In genomic region chr17:33049781-33050414, GRCh38 we compare ENCODE assay signal across 8 cellular contexts. TPM values are rescaled to one million over a fixed set of nuclear protein-coding genes. Genes with fewer than 3 reads are reported as not detected.
DNase-seq lines count a peak whose midpoint lies in the region; ATAC-seq and TF ChIP-seq lines count a peak whose summit lies in the region.

No MANE protein-coding gene starts in this region.

- H3K79me2 ChIP-seq in DOHH2 (ENCODE audit: control insufficient read depth, low read length), result no peaks in the 10 kb centered on the region

- H3K9me2 ChIP-seq in DOHH2 (replicated peaks; ENCODE audit: control insufficient read depth, low read length), result no peaks in the 10 kb centered on the region

- no peak for TF ChIP-seq EP300 in Ishikawa (IDR thresholded peaks at IDR 0.05; ENCODE audit: borderline replicate concordance)
- no peak for TF ChIP-seq EP300 in tibial nerve (IDR thresholded peaks at IDR 0.05)

- no peak overlapping the region for H3K9ac ChIP-seq in colonic mucosa (ENCODE audit: low read depth in 2 of 2, low read length in 2 of 2)

- intact Hi-C loops in colonic mucosa (cut with DNase I), result loop anchor here (10.0 kb wide), 1 partner anchor 625 kb away; no protein-coding TSS in a partner anchor

- TF ChIP-seq RAD21 in Ishikawa (IDR thresholded peaks at IDR 0.05; ENCODE audit: low read depth), result peak; percentile 48

- H3K27ac ChIP-seq in DOHH2 (ENCODE audit: low read depth, low read length) (no peak overlapping the region), colonic mucosa (no peak overlapping the region), tibial nerve (no peak overlapping the region)

- 57 to 67% methylated on average over 11 of the region's 11 CpGs for WGBS in tibial nerve, 2 donors

- H3K4me2 ChIP-seq in DOHH2 (ENCODE audit: low read length), result no peak overlapping the region

- H3K9me3 ChIP-seq in DOHH2 (ENCODE audit: control insufficient read depth, insufficient read depth, low read length) (no peaks in the 10 kb centered on the region), colonic mucosa (no peaks in the 10 kb centered on the region), tibial nerve (no peaks in the 10 kb centered on the region)

- DNase-seq in SW480 (ENCODE audit: low spot score), result peak; percentile 25
- peak; percentile 68 for DNase-seq in colonic mucosa
- DNase-seq in medulla oblongata (ENCODE audit: extremely low spot score), result peak; percentile 42
- DNase-seq in tibial nerve (ENCODE audit: low spot score in 2 of 2), result peak in 1 of 2 donors; percentile 52
- DNase-seq in NCI-H774 (lab: John Stamatoyannopoulos, UW), result no peak

- H4K20me1 ChIP-seq in DOHH2 (ENCODE audit: control insufficient read depth, insufficient read depth, low read depth, low read length), result no peaks in the 10 kb centered on the region

- no peaks in the 10 kb centered on the region for H3K36me3 ChIP-seq in DOHH2 (ENCODE audit: control insufficient read depth, low read length)
- H3K36me3 ChIP-seq in colonic mucosa, result no peaks in the 10 kb centered on the region
- no peaks in the 10 kb centered on the region for H3K36me3 ChIP-seq in tibial nerve

- no peak for ATAC-seq in GM19351 (IDR thresholded peaks at IDR 0.05; ENCODE audit: unreplicated experiment)

- H3K27me3 ChIP-seq in DOHH2 (ENCODE audit: control insufficient read depth, low read length) (no peaks in the 10 kb centered on the region), colonic mucosa (no peaks in the 10 kb centered on the region), tibial nerve (no peaks in the 10 kb centered on the region)

- TF ChIP-seq POLR2A in tibial nerve (IDR thresholded peaks at IDR 0.05), result no peak

- TF ChIP-seq CTCF in DOHH2 (IDR thresholded peaks at IDR 0.05; ENCODE audit: low read depth, low read length, poor library complexity, severe bottlenecking) (peak; percentile 94), colonic mucosa (IDR thresholded peaks at IDR 0.05) (peak; percentile 75), tibial nerve (IDR thresholded peaks at IDR 0.05) (peak in 3 of 5 experiments; percentile 38 to 59 (median 52))

- H3K4me3 ChIP-seq in DOHH2 (ENCODE audit: low read length) (no peak overlapping the region), colonic mucosa (no peak overlapping the region), tibial nerve (no peak overlapping the region)

- H3F3A ChIP-seq in DOHH2 (ENCODE audit: control insufficient read depth, insufficient read depth), result no peaks in the 10 kb centered on the region

- H3K4me1 ChIP-seq in DOHH2 (ENCODE audit: control insufficient read depth, low read length), result no peaks in the 10 kb centered on the region
- H3K4me1 ChIP-seq in colonic mucosa, result no peaks in the 10 kb centered on the region
- no peaks in the 10 kb centered on the region for H3K4me1 ChIP-seq in tibial nerve

TF ChIP-seq in Ishikawa, 13 proteins besides CTCF, POLR2A, EP300 and RAD21:
- TF ChIP-seq TAF1 (IDR thresholded peaks at IDR 0.05; ENCODE audit: low read depth) (no peak), TEAD4 (IDR thresholded peaks at IDR 0.05) (no peak), USF1 (IDR thresholded peaks at IDR 0.05) (no peak), FOXM1 (IDR thresholded peaks at IDR 0.05; ENCODE audit: borderline replicate concordance, low read depth) (no peak), NFIC (IDR thresholded peaks at IDR 0.05) (no peak), EGR1 (IDR thresholded peaks at IDR 0.05) (no peak), YY1 (IDR thresholded peaks at IDR 0.05; ENCODE audit: low read depth) (no peak), REST (IDR thresholded peaks at IDR 0.05; ENCODE audit: low read depth) (no peak), TCF12 (IDR thresholded peaks at IDR 0.05; ENCODE audit: low read depth) (no peak), MAX (IDR thresholded peaks at IDR 0.05) (no peak), CREB1 (IDR thresholded peaks at IDR 0.05; ENCODE audit: low read depth) (no peak), CEBPB (IDR thresholded peaks at IDR 0.05) (no peak), ZBTB7A (IDR thresholded peaks at IDR 0.05; ENCODE audit: low read depth) (no peak)
TF ChIP-seq in Ishikawa: peak in this region for 0.

RNA-seq across cellular contexts. Expression of gene SPACA3, which starts 58.3 kb away (rescaled TPM):
- total RNA-seq in colonic mucosa, result under 1 TPM in 1 of 2 donors, not detected in 1; 0.91 TPM
- not detected for total RNA-seq in tibial nerve
